16 cellular contexts compared by ENCODE assay signal in the genomic region with DNA sequence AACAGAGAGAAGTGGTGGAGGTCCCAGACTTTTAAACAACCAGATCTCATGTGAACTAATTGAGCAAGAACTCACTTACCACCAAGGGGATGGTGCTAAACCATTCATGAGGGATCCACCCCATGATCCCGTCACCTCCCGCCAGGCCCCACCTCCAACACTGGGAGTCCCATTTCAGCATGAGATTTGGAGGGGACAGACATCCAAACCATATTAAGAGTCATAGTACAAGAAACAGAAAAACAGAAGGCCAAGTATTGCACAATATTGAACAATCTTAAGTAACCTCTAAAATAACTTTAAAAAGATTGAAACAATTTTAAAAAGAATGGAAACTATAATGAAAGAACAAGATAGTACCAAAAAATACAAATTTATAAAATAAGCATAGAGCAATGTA.
DNase-seq lines count a peak whose midpoint lies in the region; ATAC-seq and TF ChIP-seq lines count a peak whose summit lies in the region.
"Had no signal": no experiment of that assay in that cellular context is flagged by ENCODE, and none has a peak within 500 bp of the region (broad histone marks: within the 10 kb centered on the region; RNA-seq: fewer than 3 reads in every experiment).

No MANE protein-coding gene starts in this region.

- no peaks in the 10 kb centered on the region for H3K9me3 ChIP-seq in breast epithelium
- H3K9me3 ChIP-seq: adrenal gland; BLaER1 treated with 17β-estradiol and CSF1 and Interleukin-3, amounts not matched to agents 10 nM and 100 nM; ovary; spleen had no signal

- CTCF ChIA-PET in MCF 10A (lab: Yijun Ruan, JAX) = interaction anchor here (1.0 to 1.6 kb wide), 4 partner anchors 23 to 192 kb away, joined by 3 to 4 read pairs (median 3); no protein-coding TSS in a partner anchor

- H3K4me1 Mint-ChIP-seq in MCF 10A (ENCODE audit: insufficient read depth, unreplicated experiment) = peaks cover 6% of the 10 kb centered on the region
- peaks cover 5% of the 10 kb centered on the region for H3K4me1 Mint-ChIP-seq in osteocyte (ENCODE audit: unreplicated experiment)
- no peaks in the 10 kb centered on the region for H3K4me1 Mint-ChIP-seq in naive thymus-derived CD8-positive, alpha-beta T cell
- H3K4me1 Mint-ChIP-seq: activated CD4-positive, alpha-beta T cell treated with anti-CD3 and anti-CD28 coated beads for 36 hours had no signal

- H3K36me3 Mint-ChIP-seq in MCF 10A (ENCODE audit: insufficient read depth, unreplicated experiment) (peaks cover 94% of the 10 kb centered on the region), osteocyte (ENCODE audit: unreplicated experiment) (peaks cover 63% of the 10 kb centered on the region)
- H3K36me3 Mint-ChIP-seq in naive thymus-derived CD8-positive, alpha-beta T cell = peaks cover 0 to 3% (median 0%) of the 10 kb centered on the region in 3 donors

- TF ChIP-seq CTCF in MCF 10A (IDR thresholded peaks at IDR 0.05; ENCODE audit: unreplicated experiment) (no peak), breast epithelium (IDR thresholded peaks at IDR 0.05) (no peak), fibroblast of pulmonary artery (IDR thresholded peaks at IDR 0.05; ENCODE audit: low read length, missing control alignments) (no peak), osteocyte (IDR thresholded peaks at IDR 0.05) (no peak), coronary artery (IDR thresholded peaks at IDR 0.05) (no peak)

- H3K27me3 ChIP-seq in breast epithelium = no peaks in the 10 kb centered on the region
- H3K27me3 ChIP-seq: adrenal gland; BLaER1 treated with 17β-estradiol and CSF1 and Interleukin-3, amounts not matched to agents 10 nM and 100 nM; ovary; spleen had no signal

- BruUV-seq in MCF 10A (replicated peaks; lab: Mats Ljungman, UMichigan) = no TSS peak

- no peak for TF ChIP-seq POLR2A in breast epithelium (IDR thresholded peaks at IDR 0.05)

- H3K27ac ChIP-seq in breast epithelium (peak overlapping the region in 1 of 2 donors; percentile 65), coronary artery (peak overlapping the region in 1 of 2 donors; percentile 49)
- H3K27ac ChIP-seq: adrenal gland; BLaER1 treated with 17β-estradiol and CSF1 and Interleukin-3, amounts not matched to agents 10 nM and 100 nM; ovary; spleen had no signal

- no peaks in the 10 kb centered on the region for H3K36me3 ChIP-seq in breast epithelium

- intact Hi-C loops in MCF 10A (cut with micrococcal nuclease) (no loop called here), breast epithelium (cut with DNase I; ENCODE audit: low total_unique reads) (no loop called here)

- POLR2A ChIA-PET in MCF 10A (lab: Yijun Ruan, JAX) = no interaction called here
- POLR2A ChIA-PET in naive thymus-derived CD8-positive, alpha-beta T cell (lab: Charles Lee) = no interaction called here

- H3K27me3 Mint-ChIP-seq in MCF 10A (ENCODE audit: insufficient read depth, unreplicated experiment) (no peaks in the 10 kb centered on the region), osteocyte (ENCODE audit: unreplicated experiment) (no peaks in the 10 kb centered on the region)
- H3K27me3 Mint-ChIP-seq in naive thymus-derived CD8-positive, alpha-beta T cell = no peaks in the 10 kb centered on the region
- H3K27me3 Mint-ChIP-seq: activated CD4-positive, alpha-beta T cell treated with anti-CD3 and anti-CD28 coated beads for 36 hours had no signal

- ATAC-seq in naive thymus-derived CD8-positive, alpha-beta T cell = no peak
- ATAC-seq: activated CD4-positive, alpha-beta T cell treated with anti-CD3 and anti-CD28 coated beads for 36 hours had no signal

- H3K27ac Mint-ChIP-seq in MCF 10A (ENCODE audit: low read depth, unreplicated experiment) (peak overlapping the region; percentile 66), osteocyte (ENCODE audit: unreplicated experiment) (peak overlapping the region; percentile 66)
- no peak overlapping the region for H3K27ac Mint-ChIP-seq in naive thymus-derived CD8-positive, alpha-beta T cell
- H3K27ac Mint-ChIP-seq: activated CD4-positive, alpha-beta T cell treated with anti-CD3 and anti-CD28 coated beads for 36 hours had no signal

- no peak overlapping the region for H3K4me3 ChIP-seq in breast epithelium
- no peak overlapping the region for H3K4me3 ChIP-seq in fibroblast of pulmonary artery (replicated peaks; ENCODE audit: low read depth, low read length)
- no peak overlapping the region for H3K4me3 ChIP-seq in coronary artery
- H3K4me3 ChIP-seq: adrenal gland; BLaER1 treated with 17β-estradiol and CSF1 and Interleukin-3, amounts not matched to agents 10 nM and 100 nM; ovary; spleen had no signal

- DNase-seq in MCF 10A (ENCODE audit: unreplicated experiment) = peak; percentile 14
- DNase-seq in breast epithelium (ENCODE audit: low spot score in 2 of 2) = no peak
- DNase-seq in fibroblast of pulmonary artery (ENCODE audit: low read depth) = peak; percentile 54
- DNase-seq in osteocyte (ENCODE audit: extremely low spot score, unreplicated experiment) = no peak
- no peak for DNase-seq in naive thymus-derived CD8-positive, alpha-beta T cell
- DNase-seq in coronary artery (ENCODE audit: low spot score) = no peak
- no peak for DNase-seq in GM19240 (ENCODE audit: insufficient read length, low spot score)
- no peak for DNase-seq in NCI-H2029 treated with DMSO at 0.1 percent for 48 hours (lab: John Stamatoyannopoulos, UW)
- DNase-seq: activated CD4-positive, alpha-beta T cell treated with anti-CD3 and anti-CD28 coated beads for 36 hours; activated effector memory CD4-positive, alpha-beta T cell treated with Interleukin-2 at 50 U/mL for 16 hours; adrenal gland; GF-D8; NCI-H226; spleen had no signal

- no peaks in the 10 kb centered on the region for H3K4me1 ChIP-seq in breast epithelium
- H3K4me1 ChIP-seq: adrenal gland; BLaER1 treated with 17β-estradiol and CSF1 and Interleukin-3, amounts not matched to agents 10 nM and 100 nM; spleen had no signal

- H3K4me3 Mint-ChIP-seq in MCF 10A (ENCODE audit: unreplicated experiment) (no peak overlapping the region), osteocyte (ENCODE audit: unreplicated experiment) (no peak overlapping the region)
- no peak overlapping the region for H3K4me3 Mint-ChIP-seq in naive thymus-derived CD8-positive, alpha-beta T cell
- H3K4me3 Mint-ChIP-seq: activated CD4-positive, alpha-beta T cell treated with anti-CD3 and anti-CD28 coated beads for 36 hours had no signal

- H3K9me3 Mint-ChIP-seq in MCF 10A (ENCODE audit: unreplicated experiment) (no peaks in the 10 kb centered on the region), osteocyte (ENCODE audit: unreplicated experiment) (no peaks in the 10 kb centered on the region)
- no peaks in the 10 kb centered on the region for H3K9me3 Mint-ChIP-seq in naive thymus-derived CD8-positive, alpha-beta T cell

Comparison
In these comparisons a context has a peak if more than half of its experiments do, and no peak if none do; other contexts are left out.
1. DNase-seq: peak in MCF 10A (single experiment) and fibroblast of pulmonary artery (single experiment); none in breast epithelium (0 of 2), osteocyte (single experiment), naive thymus-derived CD8-positive, alpha-beta T cell (0 of 10), coronary artery (single experiment), GM19240 (single experiment) and NCI-H2029 treated with DMSO at 0.1 percent for 48 hours (single experiment).
2. H3K27ac Mint-ChIP-seq: peak in MCF 10A (single experiment) and osteocyte (single experiment); none in naive thymus-derived CD8-positive, alpha-beta T cell (0 of 10).